Comparison of ENCODE assay signal across 9 cellular contexts in the genomic region with DNA sequence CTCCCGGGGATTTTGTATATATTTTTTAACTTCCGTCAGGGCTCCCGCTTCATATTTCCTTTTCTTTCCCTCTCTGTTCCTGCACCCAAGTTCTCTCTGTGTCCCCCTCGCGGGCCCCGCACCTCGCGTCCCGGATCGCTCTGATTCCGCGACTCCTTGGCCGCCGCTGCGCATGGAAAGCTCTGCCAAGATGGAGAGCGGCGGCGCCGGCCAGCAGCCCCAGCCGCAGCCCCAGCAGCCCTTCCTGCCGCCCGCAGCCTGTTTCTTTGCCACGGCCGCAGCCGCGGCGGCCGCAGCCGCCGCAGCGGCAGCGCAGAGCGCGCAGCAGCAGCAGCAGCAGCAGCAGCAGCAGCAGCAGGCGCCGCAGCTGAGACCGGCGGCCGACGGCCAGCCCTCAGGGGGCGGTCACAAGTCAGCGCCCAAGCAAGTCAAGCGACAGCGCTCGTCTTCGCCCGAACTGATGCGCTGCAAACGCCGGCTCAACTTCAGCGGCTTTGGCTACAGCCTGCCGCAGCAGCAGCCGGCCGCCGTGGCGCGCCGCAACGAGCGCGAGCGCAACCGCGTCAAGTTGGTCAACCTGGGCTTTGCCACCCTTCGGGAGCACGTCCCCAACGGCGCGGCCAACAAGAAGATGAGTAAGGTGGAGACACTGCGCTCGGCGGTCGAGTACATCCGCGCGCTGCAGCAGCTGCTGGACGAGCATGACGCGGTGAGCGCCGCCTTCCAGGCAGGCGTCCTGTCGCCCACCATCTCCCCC.
DNase-seq lines count a peak whose midpoint lies in the region; ATAC-seq and TF ChIP-seq lines count a peak whose summit lies in the region.
"Had no signal": no experiment of that assay in that cellular context is flagged by ENCODE, and none has a peak within 500 bp of the region (broad histone marks: within the 10 kb centered on the region; RNA-seq: fewer than 3 reads in every experiment).

No MANE protein-coding gene starts in this region.

- no peak for TF ChIP-seq CTCF in nephron progenitor cell (IDR thresholded peaks at IDR 0.05)

- H3K27ac Mint-ChIP-seq in effector memory CD8-positive, alpha-beta T cell, result no peak overlapping the region
- H3K27ac Mint-ChIP-seq in nephron progenitor cell, result no peak overlapping the region

- no peak overlapping the region for H3K4me3 ChIP-seq in effector memory CD4-positive, alpha-beta T cell (ENCODE audit: insufficient read depth, low read depth, low read length, poor library complexity, severe bottlenecking)

- H3K27ac ChIP-seq in effector memory CD4-positive, alpha-beta T cell (ENCODE audit: insufficient read depth, low read length, poor library complexity, severe bottlenecking), result no peak overlapping the region

- DNase-seq in NCI-H345 (lab: John Stamatoyannopoulos, UW), result peak; percentile 56
- DNase-seq in NCI-H345 treated with DMSO at 0.1 percent for 48 hours (lab: John Stamatoyannopoulos, UW; ENCODE audit: unreplicated experiment), result no peak
- DNase-seq in NCI-H2227 (lab: John Stamatoyannopoulos, UW; ENCODE audit: unreplicated experiment), result peak; percentile 79
- no peak for DNase-seq in effector memory CD8-positive, alpha-beta T cell
- DNase-seq in nephron progenitor cell, result peak; percentile 77
- no peak for DNase-seq in effector memory CD4-positive, alpha-beta T cell
- no peak for DNase-seq in medulla oblongata (ENCODE audit: extremely low spot score)

- peaks cover 0 to 17% of the 10 kb centered on the region in 2 donors for H3K4me1 Mint-ChIP-seq in effector memory CD8-positive, alpha-beta T cell (ENCODE audit: low read depth in 2 of 2)
- H3K4me1 Mint-ChIP-seq in nephron progenitor cell, result peaks cover 44% of the 10 kb centered on the region

- H3K36me3 ChIP-seq in effector memory CD4-positive, alpha-beta T cell (ENCODE audit: control insufficient read depth, insufficient read depth, low read length), result no peaks in the 10 kb centered on the region
- H3K36me3 ChIP-seq: adrenal gland had no signal

- peaks cover 80 to 100% of the 10 kb centered on the region in 2 donors for H3K27me3 Mint-ChIP-seq in effector memory CD8-positive, alpha-beta T cell
- H3K27me3 Mint-ChIP-seq in nephron progenitor cell (ENCODE audit: low read depth, poor library complexity), result peaks cover 100% of the 10 kb centered on the region

- no peaks in the 10 kb centered on the region for H3K9me3 Mint-ChIP-seq in effector memory CD8-positive, alpha-beta T cell
- peaks cover 10% of the 10 kb centered on the region for H3K9me3 Mint-ChIP-seq in nephron progenitor cell

- peaks cover 4% of the 10 kb centered on the region for H3K36me3 Mint-ChIP-seq in effector memory CD8-positive, alpha-beta T cell (ENCODE audit: insufficient read depth)
- H3K36me3 Mint-ChIP-seq in nephron progenitor cell (ENCODE audit: low read depth), result no peaks in the 10 kb centered on the region

- peak; percentile 74 for ATAC-seq in GM21529 (IDR thresholded peaks at IDR 0.05; ENCODE audit: unreplicated experiment)
- no peak for ATAC-seq in effector memory CD8-positive, alpha-beta T cell (replicated peaks)

- H3K9me3 ChIP-seq in effector memory CD4-positive, alpha-beta T cell (ENCODE audit: control insufficient read depth, low read length), result no peaks in the 10 kb centered on the region
- H3K9me3 ChIP-seq: adrenal gland had no signal

- H3K27me3 ChIP-seq in effector memory CD4-positive, alpha-beta T cell (replicated peaks; ENCODE audit: control insufficient read depth, insufficient read depth, low read length, poor library complexity, severe bottlenecking), result peaks cover 33% of the 10 kb centered on the region

- H3K4me3 Mint-ChIP-seq in effector memory CD8-positive, alpha-beta T cell, result peak overlapping the region; percentile 69 to 74
- peak overlapping the region; percentile 86 for H3K4me3 Mint-ChIP-seq in nephron progenitor cell

- no peaks in the 10 kb centered on the region for H3K4me1 ChIP-seq in effector memory CD4-positive, alpha-beta T cell (ENCODE audit: control insufficient read depth, insufficient read depth, low read length, poor library complexity, severe bottlenecking)

Comparison
In these comparisons a context has a peak if more than half of its experiments do, and no peak if none do; other contexts are left out.
1. DNase-seq: peak in NCI-H345 (single experiment), NCI-H2227 (single experiment) and nephron progenitor cell (single experiment); none in NCI-H345 treated with DMSO at 0.1 percent for 48 hours (single experiment), effector memory CD8-positive, alpha-beta T cell (0 of 3), effector memory CD4-positive, alpha-beta T cell (0 of 3) and medulla oblongata (single experiment).